In genomic region chr1:155107309-155108283, GRCh38 we compare ENCODE assay signal across 24 cellular contexts. TPM values are rescaled to one million over a fixed set of nuclear protein-coding genes. Genes with fewer than 3 reads are reported as not detected.
"Had no signal": no experiment of that assay in that cellular context is flagged by ENCODE, and none has a peak within 500 bp of the region (broad histone marks: within the 10 kb centered on the region; RNA-seq: fewer than 3 reads in every experiment).

No MANE protein-coding gene starts in this region.

- H3K9me3 Mint-ChIP-seq: activated naive CD8-positive, alpha-beta T cell treated with anti-CD3 and anti-CD28 coated beads for 36 hours; activated T-cell treated with anti-CD3 and anti-CD28 coated beads, Interleukin-2, amount 50 U/mL, for 4 hours; activated T-helper 2 cell treated with anti-CD3 and anti-CD28 coated beads, Interferon-gamma antibody, Interleukin-2, Interleukin-4, amounts not matched to agents 10 μg/mL and 5 μg/mL and 100 μg/mL, durations not matched to agents 14 hours and 24 hours and 36 hours; natural killer cell treated with Interleukin-12 subunit alpha and Interleukin-12 subunit beta and Interleukin-15 and Interleukin-18, amount 100 ng/mL, for 72 hours; T-cell; T-helper 2 cell treated with Interferon-gamma antibody and Interleukin-4, amounts not matched to agents 5 μg/mL and 100 μg/mL, for 36 hours had no signal

- DNase-seq: activated naive CD4-positive, alpha-beta T cell; activated naive CD8-positive, alpha-beta T cell treated with anti-CD3 and anti-CD28 coated beads for 36 hours; activated T-cell treated with anti-CD3 and anti-CD28 coated beads, Interleukin-2, amount 50 U/mL, for 4 hours; cortex of kidney; effector CD4-positive, alpha-beta T cell; erythroblast; foreskin keratinocyte; hippocampal formation; kidney glomerular epithelial cell; left ventricle myocardium superior; midbrain; ovary; stimulated activated CD4-positive, alpha-beta T cell treated with anti-CD3 and anti-CD28 coated beads, Interleukin-12 subunit alpha, Interleukin-12 subunit beta, amount 100 ng/mL, for 4 hours; stomach; T-cell; transverse colon had no signal

- H3K36me3 Mint-ChIP-seq: activated naive CD8-positive, alpha-beta T cell treated with anti-CD3 and anti-CD28 coated beads for 36 hours; natural killer cell treated with Interleukin-12 subunit alpha and Interleukin-12 subunit beta and Interleukin-15 and Interleukin-18, amount 100 ng/mL, for 72 hours; T-cell had no signal

- H3K4me1 Mint-ChIP-seq: activated naive CD8-positive, alpha-beta T cell treated with anti-CD3 and anti-CD28 coated beads for 36 hours had no signal

- H3K36me3 ChIP-seq: neutrophil, ovary, prostate gland, stomach, suprapubic skin, transverse colon had no signal

- H3K4me3 ChIP-seq: ovary, prostate gland, stomach, suprapubic skin, transverse colon had no signal

- H3K27ac Mint-ChIP-seq: activated naive CD8-positive, alpha-beta T cell treated with anti-CD3 and anti-CD28 coated beads for 36 hours; activated T-helper 2 cell treated with anti-CD3 and anti-CD28 coated beads, Interferon-gamma antibody, Interleukin-2, Interleukin-4, amounts not matched to agents 10 μg/mL and 5 μg/mL and 100 μg/mL, durations not matched to agents 14 hours and 24 hours and 36 hours; natural killer cell treated with Interleukin-12 subunit alpha and Interleukin-12 subunit beta and Interleukin-15 and Interleukin-18, amount 100 ng/mL, for 72 hours; T-cell; T-helper 2 cell treated with Interferon-gamma antibody and Interleukin-4, amounts not matched to agents 5 μg/mL and 100 μg/mL, for 36 hours had no signal

- H3K27me3 ChIP-seq: neutrophil, ovary, stomach, transverse colon had no signal

- H3K4me1 ChIP-seq: foreskin keratinocyte, prostate gland, suprapubic skin had no signal

- ATAC-seq: activated T-cell treated with anti-CD3 and anti-CD28 coated beads, Interleukin-2, amount 50 U/mL, for 4 hours; foreskin keratinocyte; left ventricle myocardium superior; natural killer cell treated with Interleukin-12 subunit alpha and Interleukin-12 subunit beta and Interleukin-15 and Interleukin-18, amount 100 ng/mL, for 72 hours; T-cell had no signal

- H3K4me3 Mint-ChIP-seq: activated naive CD8-positive, alpha-beta T cell treated with anti-CD3 and anti-CD28 coated beads for 36 hours; activated T-cell treated with anti-CD3 and anti-CD28 coated beads, Interleukin-2, amount 50 U/mL, for 4 hours; natural killer cell treated with Interleukin-12 subunit alpha and Interleukin-12 subunit beta and Interleukin-15 and Interleukin-18, amount 100 ng/mL, for 72 hours; T-cell; T-helper 2 cell treated with Interferon-gamma antibody and Interleukin-4, amounts not matched to agents 5 μg/mL and 100 μg/mL, for 36 hours had no signal

- H3K9me3 ChIP-seq: neutrophil, ovary, prostate gland, stomach, suprapubic skin, transverse colon had no signal

- FAIRE-seq: TTC549, urothelium cell line had no signal

- H3K27ac ChIP-seq: foreskin keratinocyte, neutrophil, ovary, prostate gland, stomach, suprapubic skin, transverse colon had no signal

- H3K27me3 Mint-ChIP-seq: activated naive CD8-positive, alpha-beta T cell treated with anti-CD3 and anti-CD28 coated beads for 36 hours had no signal

RNA-seq across cellular contexts. Expression of gene EFNA1, which starts 20.1 kb away (rescaled TPM):
- total RNA-seq: natural killer cell treated with Interleukin-12 subunit alpha and Interleukin-12 subunit beta and Interleukin-15 and Interleukin-18, amount 100 ng/mL, for 72 hours had no signal

RNA-seq across cellular contexts. Expression of gene EFNA3, which starts 29.0 kb away (rescaled TPM):
- total RNA-seq: stomach had no signal
